Comparison of ENCODE assay signal across 1 cellular context in genomic region chr14:30874120-30874998, GRCh38.
TF ChIP-seq lines count a peak whose summit lies in the region.

COCH (plus strand) TSS chr14:30874559; CDS start chr14:30874939, 380 bp downstream.

TF ChIP-seq in HepG2, 621 proteins besides CTCF, POLR2A, EP300 and RAD21 (continued from another document and continues in another):
- TF ChIP-seq GLI4 (CRISPR knock-in tag; IDR thresholded peaks at IDR 0.05; ENCODE audit: borderline replicate concordance) (peak; percentile 97; the same call in 1 of the 2 replicates), ZNF878 (CRISPR knock-in tag; IDR thresholded peaks at IDR 0.05) (peak; percentile 74; the same call in 1 of the 2 replicates), FOXK2 (IDR thresholded peaks at IDR 0.05) (no peak), E2F1 (CRISPR knock-in tag; IDR thresholded peaks at IDR 0.05) (no peak; the same call in 1 of the 2 replicates), ZNF12 (CRISPR knock-in tag; IDR thresholded peaks at IDR 0.05) (peak; percentile 72), THAP8 (CRISPR knock-in tag; IDR thresholded peaks at IDR 0.05; ENCODE audit: borderline replicate concordance) (no peak), CSRNP1 (CRISPR knock-in tag; IDR thresholded peaks at IDR 0.05) (peak; percentile 98), PREB (CRISPR knock-in tag; IDR thresholded peaks at IDR 0.05) (peak; percentile 92), ARNT2 (CRISPR knock-in tag; IDR thresholded peaks at IDR 0.05; ENCODE audit: low read depth) (peak; percentile 97), ZBTB26 (CRISPR knock-in tag; IDR thresholded peaks at IDR 0.05; ENCODE audit: borderline replicate concordance) (peak; percentile 57; the same call in 1 of the 2 replicates), RBM22 (optimal IDR thresholded peaks at IDR 0.05; ENCODE audit: low read length) (no peak), XRCC5 (optimal IDR thresholded peaks at IDR 0.05; ENCODE audit: low read length) (peak; percentile 97), ZIK1 (CRISPR knock-in tag; IDR thresholded peaks at IDR 0.05; ENCODE audit: borderline replicate concordance, low read depth) (peak; percentile 86), CENPX (CRISPR knock-in tag; IDR thresholded peaks at IDR 0.05) (no peak), SNAPC4 (CRISPR knock-in tag; IDR thresholded peaks at IDR 0.05) (peak; percentile 83; the same call in 1 of the 2 replicates), TAF15 (IDR thresholded peaks at IDR 0.05; ENCODE audit: low read depth, low read length, poor library complexity, severe bottlenecking) (peak; percentile 40), ZHX1 (CRISPR knock-in tag; IDR thresholded peaks at IDR 0.05; ENCODE audit: low read depth) (no peak), MXD1 (CRISPR knock-in tag; IDR thresholded peaks at IDR 0.05) (peak; percentile 88), RFXAP (CRISPR knock-in tag; IDR thresholded peaks at IDR 0.05; ENCODE audit: borderline replicate concordance) (peak; percentile 77), PTBP1 (IDR thresholded peaks at IDR 0.05; ENCODE audit: low read depth, low read length, poor library complexity, severe bottlenecking) (no peak), ZNF720 (CRISPR knock-in tag; IDR thresholded peaks at IDR 0.05) (no peak), KDM3A (CRISPR knock-in tag; IDR thresholded peaks at IDR 0.05; ENCODE audit: low read depth) (peak; percentile 24), DBP (CRISPR knock-in tag; IDR thresholded peaks at IDR 0.05; ENCODE audit: not compliant biosample characterization) (peak; percentile 21), ZBTB8A (CRISPR knock-in tag; IDR thresholded peaks at IDR 0.05; ENCODE audit: borderline replicate concordance, low read depth) (no peak), MED1 (CRISPR knock-in tag; IDR thresholded peaks at IDR 0.05) (peak; percentile 56), ZFP91 (CRISPR knock-in tag; IDR thresholded peaks at IDR 0.05; ENCODE audit: borderline replicate concordance) (peak; percentile 91), TOE1 (CRISPR knock-in tag; IDR thresholded peaks at IDR 0.05) (peak; percentile 96; the same call in 1 of the 2 replicates), ATAD3A (CRISPR knock-in tag; IDR thresholded peaks at IDR 0.05) (no peak), ZNF432 (CRISPR knock-in tag; IDR thresholded peaks at IDR 0.05; ENCODE audit: borderline replicate concordance) (peak; percentile 85; the same call in 1 of the 2 replicates), ZFP62 (CRISPR knock-in tag; IDR thresholded peaks at IDR 0.05) (no peak), ZNF30 (CRISPR knock-in tag; IDR thresholded peaks at IDR 0.05) (peak; percentile 90), KDM5A (IDR thresholded peaks at IDR 0.05; ENCODE audit: borderline replicate concordance, low read length) (peak; percentile 49; the same call in 1 of the 2 replicates), ATF3 (CRISPR knock-in tag; IDR thresholded peaks at IDR 0.05) (0 out of 2 replicates have a peak, but pooled peaks have one; percentile 35), MTF2 (CRISPR knock-in tag; IDR thresholded peaks at IDR 0.05; ENCODE audit: borderline replicate concordance) (peak; percentile 98), ZNF746 (CRISPR knock-in tag; IDR thresholded peaks at IDR 0.05) (no peak; the same call in 1 of the 2 replicates), ZNF7 (CRISPR knock-in tag; IDR thresholded peaks at IDR 0.05) (peak; percentile 15; the same call in 1 of the 2 replicates), JUN (CRISPR knock-in tag; IDR thresholded peaks at IDR 0.05) (peak; percentile 68; the same call in 1 of the 2 replicates), GMEB2 (CRISPR knock-in tag; IDR thresholded peaks at IDR 0.05; ENCODE audit: low read depth) (no peak), ZMAT5 (CRISPR knock-in tag; IDR thresholded peaks at IDR 0.05; ENCODE audit: borderline replicate concordance, low read depth) (peak; percentile 87; the same call in 1 of the 2 replicates), ZNF282 (IDR thresholded peaks at IDR 0.05; ENCODE audit: partially characterized antibody) (no peak), ZNF850 (CRISPR knock-in tag; conservative IDR thresholded peaks at IDR 0.05) (peak; percentile 21; the same call in 1 of the 2 replicates), HNRNPH1 (optimal IDR thresholded peaks at IDR 0.05; ENCODE audit: low read depth, low read length) (no peak)
